19 cellular contexts compared by ENCODE assay signal in the genomic region with DNA sequence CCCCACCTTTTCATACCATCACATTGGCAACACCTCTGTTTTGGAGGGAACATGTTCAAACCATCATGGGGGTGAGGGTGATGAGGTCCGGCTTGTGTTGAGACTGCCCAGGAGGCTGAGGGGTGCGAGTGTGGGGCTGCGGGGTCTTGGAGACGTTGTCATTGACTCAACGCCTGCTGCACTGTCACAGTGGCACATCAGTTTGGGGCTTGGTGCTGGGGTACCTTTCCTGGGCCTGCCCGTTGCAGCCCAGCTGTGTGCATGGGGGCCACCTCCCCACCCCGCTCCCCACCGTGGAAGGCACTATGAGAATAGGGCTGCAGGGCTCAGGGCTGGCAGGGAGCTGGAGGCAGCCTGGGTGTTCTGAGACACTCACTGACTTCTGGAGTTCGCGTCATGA. TPM values are rescaled to one million over a fixed set of nuclear protein-coding genes. Genes with fewer than 3 reads are reported as not detected.
DNase-seq lines count a peak whose midpoint lies in the region; ATAC-seq and TF ChIP-seq lines count a peak whose summit lies in the region.
"Had no signal": no experiment of that assay in that cellular context is flagged by ENCODE, and none has a peak within 500 bp of the region (broad histone marks: within the 10 kb centered on the region; RNA-seq: fewer than 3 reads in every experiment).

No MANE protein-coding gene starts in this region.

- H3K9me3 ChIP-seq in BLaER1 treated with 17β-estradiol and CSF1 and Interleukin-3, amounts not matched to agents 10 nM and 100 nM (replicated peaks in 1 of 11) = no peaks in the 10 kb centered on the region
- H3K9me3 ChIP-seq in gastroesophageal sphincter = no peaks in the 10 kb centered on the region
- H3K9me3 ChIP-seq in smooth muscle cell (replicated peaks; ENCODE audit: low read depth) = no peaks in the 10 kb centered on the region

- H3K27ac Mint-ChIP-seq in neural crest cell (ENCODE audit: unreplicated experiment) = peak overlapping the region; percentile 57
- H3K27ac Mint-ChIP-seq: GM23338 had no signal

- peaks cover 0 to 71% (median 31%) of the 10 kb centered on the region in 11 experiments; a peak in 15 of 22 replicates for H4K20me1 ChIP-seq in BLaER1 treated with 17β-estradiol and CSF1 and Interleukin-3, amounts not matched to agents 10 nM and 100 nM
- H4K20me1 ChIP-seq in smooth muscle cell (ENCODE audit: low read depth) = peaks cover 48% of the 10 kb centered on the region

- no peaks in the 10 kb centered on the region for H3K36me3 Mint-ChIP-seq in neural crest cell (ENCODE audit: low read depth)
- H3K36me3 Mint-ChIP-seq: CD4-positive, CD25-positive, alpha-beta regulatory T cell had no signal

- peaks cover 0 to 42% (median 0%) of the 10 kb centered on the region in 11 experiments; a peak in 11 of 22 replicates for H3K27me3 ChIP-seq in BLaER1 treated with 17β-estradiol and CSF1 and Interleukin-3, amounts not matched to agents 10 nM and 100 nM
- peaks cover 11% of the 10 kb centered on the region for H3K27me3 ChIP-seq in gastroesophageal sphincter
- no peaks in the 10 kb centered on the region for H3K27me3 ChIP-seq in smooth muscle cell (ENCODE audit: low read depth)

- DNase-seq in neural crest cell (ENCODE audit: low read depth, low spot score) = no peak
- no peak for DNase-seq in smooth muscle cell (lab: John Stamatoyannopoulos, UW; ENCODE audit: unreplicated experiment)
- no peak for DNase-seq in OCI-M1 (lab: John Stamatoyannopoulos, UW)
- DNase-seq in hippocampal formation (lab: John Stamatoyannopoulos, UW) = no peak
- DNase-seq: Calu3; CD4-positive, CD25-positive, alpha-beta regulatory T cell; DMS79 treated with DMSO at 0.1 percent for 48 hours; GDM1; KBM-7; NCI-H1092; NCI-H1694; NCI-H2107; NCI-H69; PC-3 had no signal

- 61% methylated on average over 2 of the region's 10 CpGs; no CpG with 5 or more reads in 1 of the 2 donors for WGBS in gastroesophageal sphincter (ENCODE audit: low coverage in 1 of 2), 2 donors
- WGBS in smooth muscle cell (ENCODE audit: low lambda C conversion rate) = 93% methylated on average over 10 of the region's 10 CpGs

- H3K27ac ChIP-seq in BLaER1 treated with 17β-estradiol and CSF1 and Interleukin-3, amounts not matched to agents 10 nM and 100 nM = peak overlapping the region in 7 of 11 experiments; percentile 24 to 86 (median 78); a peak in 11 of 22 replicates
- H3K27ac ChIP-seq in gastroesophageal sphincter (peak overlapping the region in 3 of 4 donors; percentile 80 to 90 (median 82)), smooth muscle cell (ENCODE audit: low read depth) (no peak overlapping the region)

- H3K4me3 Mint-ChIP-seq in neural crest cell = no peak overlapping the region
- H3K4me3 Mint-ChIP-seq: CD4-positive, CD25-positive, alpha-beta regulatory T cell; GM23338 had no signal

- peak overlapping the region; percentile 97 to 100 (median 99) for H3K4me2 ChIP-seq in BLaER1 treated with 17β-estradiol and CSF1 and Interleukin-3, amounts not matched to agents 10 nM and 100 nM
- H3K4me2 ChIP-seq in smooth muscle cell = peak overlapping the region; percentile 97
- H3K4me2 ChIP-seq: GM23338 had no signal

- no peak for ATAC-seq in gastroesophageal sphincter
- no peak for ATAC-seq in HG03039 (IDR thresholded peaks at IDR 0.05; ENCODE audit: unreplicated experiment)
- ATAC-seq in HG03097 (IDR thresholded peaks at IDR 0.05; ENCODE audit: low FRiP score, unreplicated experiment) = no peak
- ATAC-seq: GM23338, PC-3 had no signal

- H3K9me3 Mint-ChIP-seq in neural crest cell = no peaks in the 10 kb centered on the region
- H3K9me3 Mint-ChIP-seq: CD4-positive, CD25-positive, alpha-beta regulatory T cell; GM23338 had no signal

- H3F3A ChIP-seq in smooth muscle cell (ENCODE audit: low read depth) = peaks cover 13% of the 10 kb centered on the region

- H3K36me3 ChIP-seq in BLaER1 treated with 17β-estradiol and CSF1 and Interleukin-3, amounts not matched to agents 10 nM and 100 nM = peaks cover 0 to 16% (median 0%) of the 10 kb centered on the region in 11 experiments; a peak in 2 of 22 replicates
- H3K36me3 ChIP-seq in gastroesophageal sphincter (no peaks in the 10 kb centered on the region), smooth muscle cell (ENCODE audit: low read depth) (no peaks in the 10 kb centered on the region)

- H3K79me2 ChIP-seq in smooth muscle cell (ENCODE audit: low read depth) = peaks cover 34% of the 10 kb centered on the region

- no peak for TF ChIP-seq CTCF in gastroesophageal sphincter (IDR thresholded peaks at IDR 0.05)
- no peak for TF ChIP-seq CTCF in neural crest cell (conservative IDR thresholded peaks at IDR 0.05)
- TF ChIP-seq CTCF in smooth muscle cell (IDR thresholded peaks at IDR 0.05; ENCODE audit: borderline replicate concordance, insufficient read depth, poor library complexity, severe bottlenecking) = no peak

- H3K4me1 ChIP-seq in BLaER1 treated with 17β-estradiol and CSF1 and Interleukin-3, amounts not matched to agents 10 nM and 100 nM = peaks cover 75 to 100% (median 96%) of the 10 kb centered on the region in 10 experiments
- peaks cover 0 to 95% (median 64%) of the 10 kb centered on the region in 3 donors for H3K4me1 ChIP-seq in gastroesophageal sphincter
- peaks cover 22% of the 10 kb centered on the region for H3K4me1 ChIP-seq in smooth muscle cell (ENCODE audit: low read depth)

- H3K27me3 Mint-ChIP-seq in neural crest cell (ENCODE audit: low read depth) = peaks cover 29% of the 10 kb centered on the region

- TF ChIP-seq EP300 in gastroesophageal sphincter (IDR thresholded peaks at IDR 0.05) = no peak

- H3K9ac ChIP-seq in BLaER1 treated with 17β-estradiol and CSF1 and Interleukin-3, amounts not matched to agents 10 nM and 100 nM = peak overlapping the region in 8 of 11 experiments; percentile 76 to 90 (median 83); a peak in 16 of 22 replicates
- H3K9ac ChIP-seq in smooth muscle cell (ENCODE audit: low read depth) = no peak overlapping the region

- peak overlapping the region in 8 of 10 experiments; percentile 71 to 89 (median 76); a peak in 16 of 20 replicates for H3K4me3 ChIP-seq in BLaER1 treated with 17β-estradiol and CSF1 and Interleukin-3, amounts not matched to agents 10 nM and 100 nM
- peak overlapping the region in 1 of 2 donors; percentile 65 for H3K4me3 ChIP-seq in gastroesophageal sphincter
- H3K4me3 ChIP-seq in smooth muscle cell = no peak overlapping the region
- H3K4me3 ChIP-seq: GM23338 had no signal

- H2AFZ ChIP-seq in smooth muscle cell (ENCODE audit: low read depth) = no peak overlapping the region
- H2AFZ ChIP-seq: GM23338 had no signal

- peaks cover 9% of the 10 kb centered on the region for H3K4me1 Mint-ChIP-seq in neural crest cell
- H3K4me1 Mint-ChIP-seq: CD4-positive, CD25-positive, alpha-beta regulatory T cell had no signal

- TF ChIP-seq POLR2A in gastroesophageal sphincter (IDR thresholded peaks at IDR 0.05) = no peak

RNA-seq across cellular contexts. Expression of a gene that starts 2.3 kb away (rescaled TPM):
- total RNA-seq in gastroesophageal sphincter = 10 to 100 TPM; 30.2 to 80.5 (median 59.9) TPM
- total RNA-seq in neural crest cell = 3.4 and 3.7 TPM in 2 replicates
- total RNA-seq in smooth muscle cell = 77.7 and 94.9 TPM in 2 replicates
- 189 and 227 TPM in 2 replicates for polyA plus RNA-seq in smooth muscle cell
- total RNA-seq: Calu3; CD4-positive, CD25-positive, alpha-beta regulatory T cell had no signal
- polyA plus RNA-seq: CD4-positive, CD25-positive, alpha-beta regulatory T cell had no signal
